22 cellular contexts compared by ENCODE assay signal in the genomic region with DNA sequence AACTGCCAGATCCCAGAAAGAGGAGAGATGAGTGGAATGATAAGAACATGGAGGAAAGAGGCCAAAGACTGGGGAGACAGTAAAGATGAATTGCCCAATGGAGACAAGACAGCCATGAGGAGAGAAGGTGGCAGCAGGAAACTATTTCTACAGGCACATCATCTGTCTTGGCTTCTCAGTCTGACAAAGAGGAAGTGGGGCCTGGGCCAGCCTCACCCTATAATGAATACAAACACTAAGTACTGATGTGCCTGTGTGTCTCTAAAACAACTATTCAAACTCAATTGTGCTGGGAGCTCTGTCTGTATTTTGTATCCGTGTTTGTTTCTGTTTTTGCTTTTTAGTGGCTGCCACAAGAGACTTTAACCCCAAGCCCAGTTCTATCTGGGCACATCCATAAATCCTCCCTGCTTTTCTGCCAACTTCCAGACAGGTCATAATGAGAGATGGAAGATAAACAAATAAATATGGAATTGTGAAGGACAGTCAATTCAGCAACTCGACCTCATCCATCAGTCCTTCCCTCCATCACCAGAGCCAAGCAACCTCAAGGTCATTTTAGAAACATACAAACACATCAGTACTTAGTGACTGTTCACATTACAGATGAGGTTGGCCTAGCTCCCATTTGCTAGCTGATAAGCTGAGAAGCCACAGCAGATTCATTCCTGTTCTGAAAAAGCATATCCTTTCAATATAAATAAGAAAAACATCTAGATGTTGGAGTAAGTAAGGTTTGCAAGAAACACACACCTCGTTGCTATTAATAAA.
"Had no signal": no experiment of that assay in that cellular context is flagged by ENCODE, and none has a peak within 500 bp of the region (broad histone marks: within the 10 kb centered on the region; RNA-seq: fewer than 3 reads in every experiment).

No MANE protein-coding gene starts in this region.

- H3K27ac ChIP-seq: coronary artery, esophagus muscularis mucosa, psoas muscle, transverse colon had no signal

- H3K4me1 ChIP-seq: esophagus muscularis mucosa, psoas muscle, transverse colon had no signal

- FAIRE-seq: frontal cortex, small intestine, urothelium cell line had no signal

- H3K4me3 ChIP-seq: coronary artery, esophagus muscularis mucosa, psoas muscle, transverse colon had no signal

- H3K36me3 ChIP-seq: esophagus muscularis mucosa, transverse colon had no signal

- H3K9me3 ChIP-seq: esophagus muscularis mucosa, psoas muscle, transverse colon had no signal

- DNase-seq: activated CD4-positive, alpha-beta memory T cell treated with anti-CD3 and anti-CD28 coated beads, Interleukin-2, amount 10 ng/mL, durations not matched to agents 7 days and 5 days; activated CD4-positive, alpha-beta T cell treated with anti-CD3 and anti-CD28 coated beads for 4 hours; activated effector memory CD4-positive, alpha-beta T cell treated with Interleukin-2 at 50 U/mL for 16 hours; activated naive CD4-positive, alpha-beta T cell treated with anti-CD3 and anti-CD28 coated beads for 36 hours; activated naive CD8-positive, alpha-beta T cell treated with anti-CD3 and anti-CD28 coated beads, Interleukin-2, amount 10 ng/mL, durations not matched to agents 7 days and 5 days; activated T-cell treated with anti-CD3 and anti-CD28 coated beads, Interleukin-2, amount 50 U/mL, for 72 hours; amygdala; cerebellar nuclear complex; hypothalamus; psoas muscle; small intestine; stimulated activated CD4-positive, alpha-beta T cell treated with anti-CD3 and anti-CD28 coated beads, Interleukin-2, amount 100 ng/mL, for 24 hours; stimulated activated naive B cell treated with anti-CD40 and anti-IgM and Interleukin-4, amounts not matched to agents 10 μg/mL and 1 μg/mL and 100 μg/mL, for 72 hours; T1000; transverse colon had no signal

- H3K27me3 ChIP-seq: esophagus muscularis mucosa, transverse colon had no signal

- ATAC-seq: activated T-cell treated with anti-CD3 and anti-CD28 coated beads, Interleukin-2, amount 50 U/mL, for 72 hours; natural killer cell treated with Interleukin-12 subunit alpha and Interleukin-12 subunit beta and Interleukin-15 and Interleukin-18, amount 100 ng/mL, for 72 hours; psoas muscle; sciatic nerve; stimulated activated naive B cell treated with anti-CD40 and anti-IgM and Interleukin-4, amounts not matched to agents 10 μg/mL and 1 μg/mL and 100 μg/mL, for 72 hours; WTC11 had no signal
